9 cellular contexts compared by ENCODE assay signal in the genomic region with DNA sequence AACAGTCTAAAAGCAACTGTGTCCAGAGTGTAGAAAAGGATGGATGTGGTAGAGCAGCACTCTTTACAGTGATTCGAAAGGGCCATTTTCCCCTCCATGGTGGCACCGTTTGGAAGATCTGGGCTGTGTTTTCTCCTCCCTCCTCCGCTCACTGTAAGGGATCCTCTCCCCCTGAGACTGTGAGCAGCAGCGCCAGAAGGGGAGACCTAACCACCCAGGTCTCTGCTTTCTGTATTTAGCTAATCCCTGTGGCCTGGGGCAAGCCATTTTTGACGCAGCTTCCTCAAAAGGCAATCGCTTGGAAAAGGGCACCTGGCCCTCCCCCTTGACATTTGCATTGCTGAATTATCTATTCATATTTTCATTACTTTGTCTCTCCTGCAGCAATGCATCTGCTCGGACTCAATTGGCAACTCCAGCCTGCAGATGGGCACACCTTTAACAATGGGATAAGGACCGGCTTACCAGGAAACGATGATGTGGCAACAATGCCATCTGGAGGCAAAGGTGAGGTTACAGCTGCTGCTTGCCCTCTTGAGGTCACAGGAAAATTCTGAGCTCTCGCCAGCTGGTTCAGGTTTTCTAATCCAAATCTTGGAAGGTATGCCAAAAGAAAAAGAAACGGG.
DNase-seq lines count a peak whose midpoint lies in the region; ATAC-seq, FAIRE-seq and TF ChIP-seq lines count a peak whose summit lies in the region.
"Had no signal": no experiment of that assay in that cellular context is flagged by ENCODE, and none has a peak within 500 bp of the region (broad histone marks: within the 10 kb centered on the region; RNA-seq: fewer than 3 reads in every experiment).

No MANE protein-coding gene starts in this region.

- TF ChIP-seq EP300 in A549 (IDR thresholded peaks at IDR 0.05), result no peak

- H3K4me1 Mint-ChIP-seq in endothelial cell (ENCODE audit: unreplicated experiment), result peaks cover 2% of the 10 kb centered on the region
- H3K4me1 Mint-ChIP-seq in nephron progenitor cell, result peaks cover 23% of the 10 kb centered on the region

- H3K9me3 Mint-ChIP-seq in endothelial cell (ENCODE audit: unreplicated experiment) (no peaks in the 10 kb centered on the region), nephron progenitor cell (no peaks in the 10 kb centered on the region)

- TF ChIP-seq CTCF in A549 (IDR thresholded peaks at IDR 0.05), result peak; percentile 78
- TF ChIP-seq CTCF in GM12864 (IDR thresholded peaks at IDR 0.05; ENCODE audit: low read depth, low read length, missing control alignments), result peak; percentile 60
- TF ChIP-seq CTCF in endothelial cell (IDR thresholded peaks at IDR 0.05; ENCODE audit: unreplicated experiment), result peak; percentile 19
- peak; percentile 60 for TF ChIP-seq CTCF in nephron progenitor cell (IDR thresholded peaks at IDR 0.05)

- POLR2A ChIA-PET in A549 (lab: Yijun Ruan, JAX), result interaction anchor here (0.6 kb wide), 1 partner anchor 939 kb away, joined by 3 read pairs; no protein-coding TSS in a partner anchor

- WGBS in A549 (ENCODE audit: missing lambda C conversion rate), result 15% methylated on average over 11 of the region's 11 CpGs

- no peaks in the 10 kb centered on the region for H3K9me3 ChIP-seq in A549
- H3K9me3 ChIP-seq: upper lobe of left lung had no signal

- H3K4me3 Mint-ChIP-seq in endothelial cell (ENCODE audit: unreplicated experiment) (no peak overlapping the region), nephron progenitor cell (no peak overlapping the region)

- peak overlapping the region; percentile 41; the same call in 2 of the 3 replicates for H3K4me2 ChIP-seq in A549

- TF ChIP-seq POLR2A in A549 (IDR thresholded peaks at IDR 0.05; ENCODE audit: low read length), result no peak

- CTCF ChIA-PET in A549 (lab: Yijun Ruan, JAX), result interaction anchor here (0.6 to 3.5 kb wide), 41 partner anchors 8 to 1004 kb away, joined by 3 to 43 read pairs (median 4); no protein-coding TSS in a partner anchor

- H3K4me3 ChIP-seq in A549 (no peak overlapping the region), GM12864 (ENCODE audit: low read depth, low read length) (no peak overlapping the region)
- H3K4me3 ChIP-seq: upper lobe of left lung had no signal

- H3K4me1 ChIP-seq in A549, result 0 out of 3 replicates have a peak, but pooled peaks cover 4% of the 10 kb centered on the region
- H3K4me1 ChIP-seq: upper lobe of left lung had no signal

- peak; percentile 91 to 96 for ATAC-seq in A549
- ATAC-seq in HG03354 (IDR thresholded peaks at IDR 0.05; ENCODE audit: poor library complexity, severe bottlenecking, unreplicated experiment), result peak; percentile 65

- FAIRE-seq in A549 (lab: Jason Lieb, UNC), result no peak

- H3K27ac Mint-ChIP-seq in endothelial cell (ENCODE audit: unreplicated experiment), result no peak overlapping the region
- H3K27ac Mint-ChIP-seq in nephron progenitor cell, result no peak overlapping the region

- TF ChIP-seq RAD21 in A549 (conservative IDR thresholded peaks at IDR 0.05 in 1 of 2, IDR thresholded peaks at IDR 0.05 in 1 of 2), result peak; percentile 89

- peak; percentile 61 to 68 for DNase-seq in A549 (ENCODE audit: low read depth in 1 of 2, low spot score in 1 of 2)
- DNase-seq in GM12864 (ENCODE audit: low read depth), result peak; percentile 12
- peak; percentile 53 for DNase-seq in NCI-H82 treated with DMSO at 0.1 percent for 48 hours (lab: John Stamatoyannopoulos, UW; ENCODE audit: unreplicated experiment)
- peak; percentile 59 for DNase-seq in endothelial cell (ENCODE audit: low spot score)
- DNase-seq in nephron progenitor cell, result peak; percentile 61
- DNase-seq in activated effector memory CD4-positive, alpha-beta T cell treated with Interleukin-2 at 50 U/mL for 16 hours, result no peak
- DNase-seq in activated T-cell treated with anti-CD3 and anti-CD28 coated beads for 4 hours, result no peak

- H3K27me3 Mint-ChIP-seq in endothelial cell (ENCODE audit: unreplicated experiment) (peaks cover 2% of the 10 kb centered on the region), nephron progenitor cell (ENCODE audit: low read depth, poor library complexity) (peaks cover 9% of the 10 kb centered on the region)

- H3K36me3 Mint-ChIP-seq in endothelial cell (ENCODE audit: low read depth, unreplicated experiment) (no peaks in the 10 kb centered on the region), nephron progenitor cell (ENCODE audit: low read depth) (no peaks in the 10 kb centered on the region)

- no peak overlapping the region for H3K27ac ChIP-seq in A549
- H3K27ac ChIP-seq: upper lobe of left lung had no signal

TF ChIP-seq in A549, 52 proteins besides CTCF, POLR2A, EP300 and RAD21:
- peak; percentile 85 for TF ChIP-seq SMC3 (IDR thresholded peaks at IDR 0.05)
- no peak for TF ChIP-seq NFE2L2 (conservative IDR thresholded peaks at IDR 0.05; ENCODE audit: low read length)
- peak; percentile 16 for TF ChIP-seq MAFK (IDR thresholded peaks at IDR 0.05; ENCODE audit: partially characterized antibody)
TF ChIP-seq in A549: peak in this region for 2.

Comparison
In these comparisons a context has a peak if more than half of its experiments do, and no peak if none do; other contexts are left out.
1. DNase-seq: peak in A549 (2 of 2), GM12864 (single experiment), NCI-H82 treated with DMSO at 0.1 percent for 48 hours (single experiment), endothelial cell (single experiment) and nephron progenitor cell (single experiment); none in activated effector memory CD4-positive, alpha-beta T cell treated with Interleukin-2 at 50 U/mL for 16 hours (single experiment) and activated T-cell treated with anti-CD3 and anti-CD28 coated beads for 4 hours (single experiment).
2. CTCF ChIP-seq: peak in every context shown above with its lines; median percentile 78 in A549; 60 in GM12864; 60 in nephron progenitor cell; 19 in endothelial cell.